Comparison of ENCODE assay signal across 8 cellular contexts in the genomic region with DNA sequence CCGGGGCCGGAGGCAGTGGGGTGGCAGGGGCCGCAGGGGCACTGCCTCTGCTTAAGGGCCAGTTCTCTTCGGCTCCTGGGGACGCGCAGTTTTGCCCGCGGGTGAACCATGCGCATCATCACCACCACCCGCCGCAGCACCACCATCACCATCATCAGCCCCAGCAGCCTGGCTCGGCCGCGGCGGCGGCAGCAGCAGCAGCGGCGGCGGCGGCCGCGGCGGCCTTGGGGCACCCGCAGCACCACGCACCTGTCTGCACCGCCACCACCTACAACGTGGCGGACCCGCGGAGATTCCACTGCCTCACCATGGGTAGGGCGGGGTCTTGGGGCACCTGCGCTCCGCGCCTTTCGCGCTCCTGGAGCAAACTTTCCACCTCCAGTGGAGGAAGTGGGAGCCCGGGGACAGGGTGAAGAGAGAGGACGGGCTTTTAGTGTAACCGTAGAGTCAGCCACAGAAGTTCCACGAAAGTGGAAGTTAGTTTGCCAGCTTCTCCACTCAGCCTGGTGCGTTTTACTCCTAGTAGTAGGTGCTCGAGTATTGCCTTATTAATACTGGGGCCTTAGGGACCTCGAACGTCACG. TPM values are rescaled to one million over a fixed set of nuclear protein-coding genes. Genes with fewer than 3 reads are reported as not detected.
DNase-seq lines count a peak whose midpoint lies in the region; ATAC-seq and TF ChIP-seq lines count a peak whose summit lies in the region.

No MANE protein-coding gene starts in this region.

- CTCF ChIA-PET in activated B cell treated with CpG ODN at 0.5 μM for 24 hours (lab: Charles Lee), result no interaction called here

- intact Hi-C loops in activated B cell treated with CpG ODN at 0.5 μM for 24 hours (cut with micrococcal nuclease), result loop anchor here (5.0 to 10.0 kb wide), 2 partner anchors 193 to 396 kb away; no protein-coding TSS in a partner anchor

- H3K9me3 Mint-ChIP-seq in activated B cell treated with CpG ODN at 0.5 μM for 24 hours (no peaks in the 10 kb centered on the region), glutamatergic neuron (ENCODE audit: unreplicated experiment) (peaks cover 13% of the 10 kb centered on the region)
- no peaks in the 10 kb centered on the region for H3K9me3 Mint-ChIP-seq in stimulated activated effector memory CD8-positive, alpha-beta T cell treated with anti-CD3 and anti-CD28 coated beads, Interleukin-12 subunit alpha, Interleukin-12 subunit beta, amount 100 ng/mL, for 72 hours

- peak; percentile 53 for ATAC-seq in activated B cell treated with CpG ODN at 0.5 μM for 24 hours (ENCODE audit: low read depth)
- peak; percentile 66 for ATAC-seq in stimulated activated effector memory CD8-positive, alpha-beta T cell treated with anti-CD3 and anti-CD28 coated beads, Interleukin-12 subunit alpha, Interleukin-12 subunit beta, amount 100 ng/mL, for 72 hours

- H3K4me1 Mint-ChIP-seq in activated B cell treated with CpG ODN at 0.5 μM for 24 hours, result peaks cover 53% of the 10 kb centered on the region
- H3K4me1 Mint-ChIP-seq in glutamatergic neuron (ENCODE audit: low read depth, unreplicated experiment), result peaks cover 15% of the 10 kb centered on the region
- H3K4me1 Mint-ChIP-seq in stimulated activated effector memory CD8-positive, alpha-beta T cell treated with anti-CD3 and anti-CD28 coated beads, Interleukin-12 subunit alpha, Interleukin-12 subunit beta, amount 100 ng/mL, for 72 hours, result peaks cover 55% of the 10 kb centered on the region

- in situ Hi-C loops in GM13976 (cut with MboI; ENCODE audit: low sequenced_read_pairs, unreplicated experiment), result no loop called here

- H3K4me3 Mint-ChIP-seq in activated B cell treated with CpG ODN at 0.5 μM for 24 hours (peak overlapping the region; percentile 64), glutamatergic neuron (ENCODE audit: unreplicated experiment) (peak overlapping the region; percentile 42)
- H3K4me3 Mint-ChIP-seq in stimulated activated effector memory CD8-positive, alpha-beta T cell treated with anti-CD3 and anti-CD28 coated beads, Interleukin-12 subunit alpha, Interleukin-12 subunit beta, amount 100 ng/mL, for 72 hours, result peak overlapping the region; percentile 61

- POLR2A ChIA-PET in activated B cell treated with CpG ODN at 0.5 μM for 24 hours (lab: Charles Lee), result no interaction called here

- DNase-seq in NCI-H1417 (lab: John Stamatoyannopoulos, UW) (peak in 2 of 3 experiments; percentile 52 to 61), NCI-H1417 treated with DMSO at 0.1 percent for 48 hours (lab: John Stamatoyannopoulos, UW) (no peak), activated B cell treated with CpG ODN at 0.5 μM for 24 hours (no peak), glutamatergic neuron (peak; percentile 28), GM13976 (ENCODE audit: low spot score) (no peak), NCI-H2227 (lab: John Stamatoyannopoulos, UW; ENCODE audit: unreplicated experiment) (no peak), NCI-H526 treated with DMSO at 0.1 percent for 48 hours (lab: John Stamatoyannopoulos, UW) (no peak)
- DNase-seq in stimulated activated effector memory CD8-positive, alpha-beta T cell treated with anti-CD3 and anti-CD28 coated beads, Interleukin-12 subunit alpha, Interleukin-12 subunit beta, amount 100 ng/mL, for 72 hours (ENCODE audit: low spot score in 2 of 2), result no peak

- H3K27me3 Mint-ChIP-seq in activated B cell treated with CpG ODN at 0.5 μM for 24 hours, result peaks cover 77% of the 10 kb centered on the region
- H3K27me3 Mint-ChIP-seq in glutamatergic neuron (ENCODE audit: unreplicated experiment), result peaks cover 55% of the 10 kb centered on the region

- H3K36me3 Mint-ChIP-seq in activated B cell treated with CpG ODN at 0.5 μM for 24 hours (ENCODE audit: low read depth) (no peaks in the 10 kb centered on the region), glutamatergic neuron (ENCODE audit: unreplicated experiment) (peaks cover 6% of the 10 kb centered on the region)
- H3K36me3 Mint-ChIP-seq in stimulated activated effector memory CD8-positive, alpha-beta T cell treated with anti-CD3 and anti-CD28 coated beads, Interleukin-12 subunit alpha, Interleukin-12 subunit beta, amount 100 ng/mL, for 72 hours, result no peaks in the 10 kb centered on the region

- TF ChIP-seq CTCF in activated B cell treated with CpG ODN at 0.5 μM for 24 hours (IDR thresholded peaks at IDR 0.05), result no peak
- no peak for TF ChIP-seq CTCF in glutamatergic neuron (IDR thresholded peaks at IDR 0.05; ENCODE audit: partially characterized antibody, unreplicated experiment)
- TF ChIP-seq CTCF in GM13976 (IDR thresholded peaks at IDR 0.05; ENCODE audit: borderline replicate concordance, control extremely low read depth, extremely low read depth, insufficient read depth, missing control alignments), result no peak

- H3K27ac Mint-ChIP-seq in activated B cell treated with CpG ODN at 0.5 μM for 24 hours (no peak overlapping the region), glutamatergic neuron (ENCODE audit: unreplicated experiment) (no peak overlapping the region)
- no peak overlapping the region for H3K27ac Mint-ChIP-seq in stimulated activated effector memory CD8-positive, alpha-beta T cell treated with anti-CD3 and anti-CD28 coated beads, Interleukin-12 subunit alpha, Interleukin-12 subunit beta, amount 100 ng/mL, for 72 hours

RNA-seq across cellular contexts. Expression of a gene that starts 0.7 kb away (rescaled TPM):
- total RNA-seq in activated B cell treated with CpG ODN at 0.5 μM for 24 hours (not detected in 2 replicates), glutamatergic neuron (ENCODE audit: unreplicated experiment) (not detected)

RNA-seq across cellular contexts. Expression of a gene that starts 36.3 kb away (rescaled TPM):
- total RNA-seq in activated B cell treated with CpG ODN at 0.5 μM for 24 hours (17.5 and 21.6 TPM in 2 replicates), glutamatergic neuron (ENCODE audit: unreplicated experiment) (14.5 TPM)

Comparison
In these comparisons a context has a peak if more than half of its experiments do, and no peak if none do; other contexts are left out.
1. DNase-seq: peak in NCI-H1417 (2 of 3) and glutamatergic neuron (single experiment); none in NCI-H1417 treated with DMSO at 0.1 percent for 48 hours (single experiment), activated B cell treated with CpG ODN at 0.5 μM for 24 hours (single experiment), stimulated activated effector memory CD8-positive, alpha-beta T cell treated with anti-CD3 and anti-CD28 coated beads, Interleukin-12 subunit alpha, Interleukin-12 subunit beta, amount 100 ng/mL, for 72 hours (0 of 2), GM13976 (single experiment), NCI-H2227 (single experiment) and NCI-H526 treated with DMSO at 0.1 percent for 48 hours (single experiment).
2. Peak in every context shown above with its lines, with median percentiles within 50 percentile points of each other: H3K4me3 Mint-ChIP-seq.